ENCODE assay signal across 13 cellular contexts in genomic region chr11:125995313-125995712, GRCh38. TPM values are rescaled to one million over a fixed set of nuclear protein-coding genes. Genes with fewer than 3 reads are reported as not detected.
DNase-seq lines count a peak whose midpoint lies in the region; ATAC-seq and TF ChIP-seq lines count a peak whose summit lies in the region.
"Had no signal": no experiment of that assay in that cellular context is flagged by ENCODE, and none has a peak within 500 bp of the region (broad histone marks: within the 10 kb centered on the region; RNA-seq: fewer than 3 reads in every experiment).

No MANE protein-coding gene starts in this region.

- H3K36me3 ChIP-seq in psoas muscle (ENCODE audit: insufficient read depth in 1 of 2, low read depth in 1 of 2) (peaks cover 0 to 4% of the 10 kb centered on the region in 2 donors), testis (ENCODE audit: low read depth, missing control alignments) (no peaks in the 10 kb centered on the region)
- H3K36me3 ChIP-seq: right lobe of liver had no signal

- H3K27me3 ChIP-seq in psoas muscle (ENCODE audit: insufficient read depth in 3 of 3, low read length in 2 of 3) = no peaks in the 10 kb centered on the region
- no peaks in the 10 kb centered on the region for H3K27me3 ChIP-seq in testis
- H3K27me3 ChIP-seq: BE2C, right lobe of liver had no signal

- H3K4me3 ChIP-seq in psoas muscle = no peak overlapping the region
- no peak overlapping the region for H3K4me3 ChIP-seq in testis
- H3K4me3 ChIP-seq: right lobe of liver had no signal

- no peaks in the 10 kb centered on the region for H3K4me1 ChIP-seq in psoas muscle
- no peaks in the 10 kb centered on the region for H3K4me1 ChIP-seq in testis

- peak; percentile 92 for ATAC-seq in HG03095 (IDR thresholded peaks at IDR 0.05; ENCODE audit: unreplicated experiment)
- ATAC-seq in psoas muscle = no peak
- ATAC-seq: right lobe of liver had no signal

- peak; percentile 44 for DNase-seq in stimulated activated naive CD4-positive, alpha-beta T cell treated with Interleukin-2 at 50 U/mL for 16 hours (lab: John Stamatoyannopoulos, UW)
- DNase-seq in stimulated activated naive CD4-positive, alpha-beta T cell (lab: John Stamatoyannopoulos, UW) = no peak
- DNase-seq in iris pigment epithelial cell (ENCODE audit: low read depth) (peak; percentile 3), posterior vena cava (ENCODE audit: low spot score) (no peak), DMS153 (lab: John Stamatoyannopoulos, UW) (no peak), psoas muscle (no peak), testis (no peak)
- DNase-seq: BE2C, NCI-H2171, right lobe of liver, SW 1271 had no signal

- no peak for TF ChIP-seq POLR2A in testis (IDR thresholded peaks at IDR 0.05)

- TF ChIP-seq CTCF in psoas muscle (IDR thresholded peaks at IDR 0.05) (no peak), testis (IDR thresholded peaks at IDR 0.05) (no peak)

- H3K9me3 ChIP-seq in psoas muscle (no peaks in the 10 kb centered on the region), testis (no peaks in the 10 kb centered on the region)
- H3K9me3 ChIP-seq: BE2C, right lobe of liver had no signal

- H3K27ac ChIP-seq in psoas muscle (no peak overlapping the region), testis (no peak overlapping the region)
- H3K27ac ChIP-seq: right lobe of liver had no signal

- intact Hi-C loops in posterior vena cava (cut with DNase I) (no loop called here), psoas muscle (cut with DNase I) (no loop called here), testis (cut with DNase I; ENCODE audit: low total_unique reads) (no loop called here)

- 69 to 80% (median 72%) methylated on average over 5 of the region's 5 CpGs for WGBS in psoas muscle, 3 donors
- 83 to 89% methylated on average over 5 of the region's 5 CpGs for WGBS in testis, 2 donors

RNA-seq across cellular contexts. Expression of gene VSIG10L2, which starts 49.5 kb away (rescaled TPM):
- total RNA-seq in posterior vena cava (under 1 TPM in 1 of 2 donors, not detected in 1; 0.14 TPM), psoas muscle (not detected), testis (not detected)
- polyA plus RNA-seq in psoas muscle (under 1 TPM in 1 of 3 donors, not detected in 2; 0.21 TPM), testis (ENCODE audit: insufficient read depth, low read depth, low replicate concordance) (not detected)
- total RNA-seq: liver had no signal
- polyA plus RNA-seq: liver had no signal

Comparison
In these comparisons a context has a peak if more than half of its experiments do, and no peak if none do; other contexts are left out.
1. DNase-seq: peak in stimulated activated naive CD4-positive, alpha-beta T cell treated with Interleukin-2 at 50 U/mL for 16 hours (single experiment) and iris pigment epithelial cell (single experiment); none in stimulated activated naive CD4-positive, alpha-beta T cell (0 of 6), posterior vena cava (single experiment), DMS153 (single experiment), psoas muscle (0 of 2) and testis (single experiment).